8 cellular contexts compared by ENCODE assay signal in genomic region chr5:10595678-10596309, GRCh38. TPM values are rescaled to one million over a fixed set of nuclear protein-coding genes. Genes with fewer than 3 reads are reported as not detected.
A peak's percentile ranks its signal among the peaks of the same experiment; 100 is the strongest.
DNase-seq lines count a peak whose midpoint lies in the region; ATAC-seq, FAIRE-seq and TF ChIP-seq lines count a peak whose summit lies in the region.

No MANE protein-coding gene starts in this region.

- CTCF ChIA-PET in endothelial cell of umbilical vein (lab: Charles Lee) = interaction anchor here (1.7 kb wide), 1 partner anchor 32 kb away, joined by 6 read pairs; no protein-coding TSS in a partner anchor

- FAIRE-seq in endothelial cell of umbilical vein (lab: Jason Lieb, UNC) = peak; percentile 93
- FAIRE-seq in pancreas (lab: Jason Lieb, UNC) = no peak

- no peaks in the 10 kb centered on the region for H3K36me3 ChIP-seq in endothelial cell of umbilical vein (ENCODE audit: control insufficient read depth in 2 of 2, extremely low read depth in 1 of 2, insufficient read depth in 2 of 2, low read length in 2 of 2)
- H3K36me3 ChIP-seq in pancreas = no peaks in the 10 kb centered on the region

- POLR2A ChIA-PET in endothelial cell of umbilical vein (lab: Charles Lee) = no interaction called here

- H3K27ac ChIP-seq in endothelial cell of umbilical vein (ENCODE audit: insufficient read depth, low read depth, low read length) (peak overlapping the region; percentile 87), pancreas (peak overlapping the region in 2 of 4 donors; percentile 65 to 69), caudate nucleus (ENCODE audit: low read depth, low read length) (no peak overlapping the region)

- no peaks in the 10 kb centered on the region for H3K27me3 ChIP-seq in endothelial cell of umbilical vein (ENCODE audit: control insufficient read depth in 2 of 2, insufficient read depth in 2 of 2, low read length in 2 of 2)
- H3K27me3 ChIP-seq in pancreas = no peaks in the 10 kb centered on the region

- no peaks in the 10 kb centered on the region for H3K9me3 ChIP-seq in endothelial cell of umbilical vein (replicated peaks; ENCODE audit: control insufficient read depth, insufficient read depth, low read length)
- no peaks in the 10 kb centered on the region for H3K9me3 ChIP-seq in pancreas

- H2AFZ ChIP-seq in endothelial cell of umbilical vein (ENCODE audit: low read depth, low read length) = peak overlapping the region; percentile 64

- DNase-seq in DMS53 (lab: John Stamatoyannopoulos, UW) (peak; percentile 90), T1000 (lab: John Stamatoyannopoulos, UW) (peak; percentile 24), endothelial cell of umbilical vein (ENCODE audit: low read depth, low spot score) (peak; percentile 93), pancreas (peak in 3 of 6 donors; percentile 8 to 33 (median 15)), NCI-H2029 treated with DMSO at 0.1 percent for 48 hours (lab: John Stamatoyannopoulos, UW) (no peak), caudate nucleus (lab: John Stamatoyannopoulos, UW) (no peak)

- peak overlapping the region; percentile 92 for H3K4me2 ChIP-seq in endothelial cell of umbilical vein (ENCODE audit: insufficient read depth, low read length)

- TF ChIP-seq CTCF in endothelial cell of umbilical vein (IDR thresholded peaks at IDR 0.05; ENCODE audit: extremely low read depth in 1 of 2, insufficient read depth in 1 of 2, low read depth in 1 of 2, low read length in 2 of 2) (no peak), pancreas (IDR thresholded peaks at IDR 0.05) (no peak)

- H3K9ac ChIP-seq in endothelial cell of umbilical vein (replicated peaks; ENCODE audit: extremely low read depth, insufficient read depth, low read length) = peak overlapping the region; percentile 73

- TF ChIP-seq POLR2A in endothelial cell of umbilical vein (IDR thresholded peaks at IDR 0.05; ENCODE audit: low read depth, low read length) = no peak

- dilution Hi-C loops in endothelial cell of umbilical vein (cut with MboI; ENCODE audit: extremely low pct_ligation_motif_present, low sequenced_read_pairs) = no loop called here

- ATAC-seq in HG02870 (IDR thresholded peaks at IDR 0.05; ENCODE audit: unreplicated experiment) (peak; percentile 47), pancreas (peak in 3 of 4 donors; percentile 77 to 94 (median 91)), HG03280 (IDR thresholded peaks at IDR 0.05; ENCODE audit: unreplicated experiment) (no peak)

- BruUV-seq in endothelial cell of umbilical vein (replicated peaks; lab: Mats Ljungman, UMichigan) = no TSS peak

- peak overlapping the region in 1 of 3 experiments; percentile 63 for H3K4me3 ChIP-seq in endothelial cell of umbilical vein (replicated peaks in 1 of 3; ENCODE audit: insufficient read depth in 1 of 3, low read depth in 1 of 3, low read length in 3 of 3)
- no peak overlapping the region for H3K4me3 ChIP-seq in pancreas

- WGBS in pancreas, 2 donors = 46 to 49% methylated on average over 8 of the region's 8 CpGs

- no peaks in the 10 kb centered on the region for H4K20me1 ChIP-seq in endothelial cell of umbilical vein (replicated peaks; ENCODE audit: control insufficient read depth, extremely low read depth, insufficient read depth, low read length)

- intact Hi-C loops in endothelial cell of umbilical vein (cut with micrococcal nuclease) = loop anchor here (1.0 kb wide), 1 partner anchor 31 kb away; the partner anchor contains the start of gene ANKRD33B
- intact Hi-C loops in pancreas (cut with DNase I) = no loop called here

- peaks cover 4% of the 10 kb centered on the region for H3K79me2 ChIP-seq in endothelial cell of umbilical vein (ENCODE audit: control insufficient read depth, insufficient read depth, low read length)

- H3K4me1 ChIP-seq in endothelial cell of umbilical vein (ENCODE audit: control insufficient read depth, extremely low read depth, insufficient read depth, low read length) (peaks cover 28% of the 10 kb centered on the region), pancreas (no peaks in the 10 kb centered on the region)

- H3K9me1 ChIP-seq in endothelial cell of umbilical vein (replicated peaks; ENCODE audit: control insufficient read depth, extremely low read depth, insufficient read depth, low read length) = no peaks in the 10 kb centered on the region

TF ChIP-seq in endothelial cell of umbilical vein, 7 proteins besides CTCF, POLR2A, EP300 and RAD21:
- TF ChIP-seq FOS (IDR thresholded peaks at IDR 0.05; ENCODE audit: borderline replicate concordance, insufficient read depth, low read length) (peak; percentile 94), POLR2AphosphoS5 (IDR thresholded peaks at IDR 0.05; ENCODE audit: insufficient read depth, low read depth, low read length) (no peak), JUN (IDR thresholded peaks at IDR 0.05; ENCODE audit: borderline replicate concordance, insufficient read depth, insufficient read length, low read depth) (peak; percentile 83)

RNA-seq across cellular contexts. Expression of gene ANKRD33B, which starts 31.9 kb away (rescaled TPM):
- total RNA-seq in endothelial cell of umbilical vein (4.4 and 5.4 TPM in 2 replicates), pancreas (1 to 10 TPM in 5 of 6 donors, under 1 TPM in 1; 0.98 to 2.7 (median 1.3) TPM)
- polyA plus RNA-seq in endothelial cell of umbilical vein (2.0 and 2.4 TPM in 2 replicates), pancreas (under 1 TPM; 0.57 to 0.77 TPM)
- 1.8 and 2.0 TPM in 2 replicates for polyA plus RNA-seq in endothelial cell of umbilical vein (2011; cell fraction: cytosol; rRNA removed)
- polyA plus RNA-seq in endothelial cell of umbilical vein (2011; cell fraction: nucleus; rRNA removed) = 5.4 and 6.0 TPM in 2 replicates
- 3.8 and 4.0 TPM in 2 replicates for polyA plus RNA-seq in endothelial cell of umbilical vein (2012)
- 7.7 and 8.4 TPM in 2 replicates for polyA minus RNA-seq in endothelial cell of umbilical vein
- polyA minus RNA-seq in endothelial cell of umbilical vein (2011; cell fraction: cytosol; rRNA and poly(A)+ RNA removed) = 8.7 TPM
- polyA minus RNA-seq in endothelial cell of umbilical vein (2011; cell fraction: nucleus; rRNA and poly(A)+ RNA removed) = 6.5 and 8.6 TPM in 2 replicates

Comparison
In these comparisons a context has a peak if more than half of its experiments do, and no peak if none do; other contexts are left out.
1. DNase-seq: peak in DMS53 (single experiment), T1000 (single experiment) and endothelial cell of umbilical vein (single experiment); none in NCI-H2029 treated with DMSO at 0.1 percent for 48 hours (single experiment) and caudate nucleus (0 of 61).